10 cellular contexts compared by ENCODE assay signal in genomic region chr15:70269991-70270751, GRCh38.
DNase-seq lines count a peak whose midpoint lies in the region; ATAC-seq and TF ChIP-seq lines count a peak whose summit lies in the region.
"Had no signal": no experiment of that assay in that cellular context is flagged by ENCODE, and none has a peak within 500 bp of the region (broad histone marks: within the 10 kb centered on the region; RNA-seq: fewer than 3 reads in every experiment).

No MANE protein-coding gene starts in this region.

- H3K27me3 Mint-ChIP-seq in T-helper 2 cell treated with Interferon-gamma antibody and Interleukin-4, amounts not matched to agents 5 μg/mL and 100 μg/mL, for 36 hours (ENCODE audit: low read depth), result peaks cover 39% of the 10 kb centered on the region

- H3K4me3 ChIP-seq in SK-N-MC (peak overlapping the region; percentile 34), spleen (no peak overlapping the region)
- H3K4me3 ChIP-seq: left lung had no signal

- peak; percentile 13 to 95 (median 32) for DNase-seq in NCI-H1417 (lab: John Stamatoyannopoulos, UW)
- no peak for DNase-seq in NCI-H1417 treated with DMSO at 0.1 percent for 48 hours (lab: John Stamatoyannopoulos, UW)
- DNase-seq in SK-N-MC (ENCODE audit: low read depth, low spot score), result peak; percentile 42
- peak; percentile 61 for DNase-seq in Right ventricle myocardium superior
- peak; percentile 77 for DNase-seq in spleen
- no peak for DNase-seq in T-helper 2 cell treated with Interferon-gamma antibody and Interleukin-4, amounts not matched to agents 5 μg/mL and 100 μg/mL, for 36 hours (ENCODE audit: low spot score)
- no peak for DNase-seq in activated CD4-positive, alpha-beta T cell treated with anti-CD3 and anti-CD28 coated beads for 4 hours
- DNase-seq in AG08395 (ENCODE audit: low spot score), result no peak
- DNase-seq: activated effector memory CD4-positive, alpha-beta T cell treated with Interleukin-2 at 50 U/mL for 16 hours; left lung had no signal

- no peak for TF ChIP-seq POLR2A in spleen (IDR thresholded peaks at IDR 0.05)

- no peak overlapping the region for H3K27ac Mint-ChIP-seq in T-helper 2 cell treated with Interferon-gamma antibody and Interleukin-4, amounts not matched to agents 5 μg/mL and 100 μg/mL, for 36 hours

- H3K9me3 ChIP-seq in SK-N-MC (ENCODE audit: low read depth, low read length) (no peaks in the 10 kb centered on the region), spleen (no peaks in the 10 kb centered on the region)
- H3K9me3 ChIP-seq: left lung had no signal

- no peak for TF ChIP-seq CTCF in spleen (IDR thresholded peaks at IDR 0.05 in 8 of 11, conservative IDR thresholded peaks at IDR 0.05 in 3 of 11)

- H3K4me1 ChIP-seq in spleen, result peaks cover 24 to 68% (median 61%) of the 10 kb centered on the region in 6 donors

- peaks cover 2% of the 10 kb centered on the region for H3K4me1 Mint-ChIP-seq in T-helper 2 cell treated with Interferon-gamma antibody and Interleukin-4, amounts not matched to agents 5 μg/mL and 100 μg/mL, for 36 hours (ENCODE audit: low read depth)

- peak; percentile 21 for ATAC-seq in Right ventricle myocardium superior (ENCODE audit: poor library complexity)
- ATAC-seq: left lung had no signal

- H3K27ac ChIP-seq in SK-N-MC, result no peak overlapping the region
- H3K27ac ChIP-seq in spleen, result no peak overlapping the region

- H3K36me3 Mint-ChIP-seq in T-helper 2 cell treated with Interferon-gamma antibody and Interleukin-4, amounts not matched to agents 5 μg/mL and 100 μg/mL, for 36 hours (ENCODE audit: low read depth), result no peaks in the 10 kb centered on the region

- WGBS in spleen, 5 donors, result 35 to 44% (median 38%) methylated on average over 6 to 10 of the region's 10 CpGs

- peaks cover 0 to 60% (median 3%) of the 10 kb centered on the region in 7 donors for H3K27me3 ChIP-seq in spleen (replicated peaks in 1 of 7)
- H3K27me3 ChIP-seq: left lung had no signal

- H3K36me3 ChIP-seq in SK-N-MC (ENCODE audit: insufficient read depth, low read length), result no peaks in the 10 kb centered on the region
- no peaks in the 10 kb centered on the region for H3K36me3 ChIP-seq in spleen
- H3K36me3 ChIP-seq: left lung had no signal

- no peak overlapping the region for H3K9ac ChIP-seq in SK-N-MC (ENCODE audit: insufficient read length)

- no peak overlapping the region for H3K4me3 Mint-ChIP-seq in T-helper 2 cell treated with Interferon-gamma antibody and Interleukin-4, amounts not matched to agents 5 μg/mL and 100 μg/mL, for 36 hours

- no peaks in the 10 kb centered on the region for H3K9me3 Mint-ChIP-seq in T-helper 2 cell treated with Interferon-gamma antibody and Interleukin-4, amounts not matched to agents 5 μg/mL and 100 μg/mL, for 36 hours

- intact Hi-C loops in Right ventricle myocardium superior (cut with DNase I) (loop anchor here (10.0 kb wide), 1 partner anchor 165 kb away; no protein-coding TSS in a partner anchor), spleen (cut with DNase I; ENCODE audit: low total_unique reads) (no loop called here)

Comparison
In these comparisons a context has a peak if more than half of its experiments do, and no peak if none do; other contexts are left out.
1. DNase-seq: peak in NCI-H1417 (3 of 3), SK-N-MC (single experiment), Right ventricle myocardium superior (single experiment) and spleen (single experiment); none in NCI-H1417 treated with DMSO at 0.1 percent for 48 hours (single experiment), T-helper 2 cell treated with Interferon-gamma antibody and Interleukin-4, amounts not matched to agents 5 μg/mL and 100 μg/mL, for 36 hours (single experiment), activated CD4-positive, alpha-beta T cell treated with anti-CD3 and anti-CD28 coated beads for 4 hours (0 of 2) and AG08395 (single experiment).